ENCODE assay signal across 8 cellular contexts in genomic region chr2:176269319-176270099, GRCh38. TPM values are rescaled to one million over a fixed set of nuclear protein-coding genes. Genes with fewer than 3 reads are reported as not detected.
DNase-seq lines count a peak whose midpoint lies in the region; ATAC-seq and TF ChIP-seq lines count a peak whose summit lies in the region.

Gene MTX2 (plus strand): TSS chr2:176269442. CDS start chr2:176269630, 188 bp downstream.

- H3K27ac Mint-ChIP-seq in immature natural killer cell, result peak within 1 kb of the TSS; percentile 76 to 90 (median 84)

- in situ Hi-C loops in ACHN (cut with HindIII; ENCODE audit: low pct_ligation_motif_present, low pct_unique_long_range_greater_than_20kb, low sequenced_read_pairs), result no loop called here

- H3K27ac ChIP-seq in WERI-Rb-1 (peak within 1 kb of the TSS; percentile 93), breast epithelium (peak within 1 kb of the TSS; percentile 89 to 91)

- H3K36me3 ChIP-seq in WERI-Rb-1 (peaks cover 4% of the 10 kb centered on the region), breast epithelium (no peaks in the 10 kb centered on the region)

- H3K9me3 ChIP-seq in WERI-Rb-1 (ENCODE audit: severe bottlenecking) (no peaks in the 10 kb centered on the region), breast epithelium (no peaks in the 10 kb centered on the region)

- H3K4me1 ChIP-seq in breast epithelium, result peaks cover 0 to 9% of the 10 kb centered on the region in 2 donors

- no peaks in the 10 kb centered on the region for H3K27me3 ChIP-seq in WERI-Rb-1 (ENCODE audit: insufficient read depth, low read depth, severe bottlenecking)
- no peaks in the 10 kb centered on the region for H3K27me3 ChIP-seq in breast epithelium

- DNase-seq in ACHN, result peak; percentile 82
- DNase-seq in NCI-H2196 (lab: John Stamatoyannopoulos, UW; ENCODE audit: unreplicated experiment), result peak; percentile 86
- DNase-seq in WERI-Rb-1, result peak; percentile 81
- DNase-seq in breast epithelium (ENCODE audit: low spot score in 2 of 2), result peak; percentile 22 to 61
- peak; percentile 70 to 75 (median 73) for DNase-seq in immature natural killer cell
- DNase-seq in stimulated activated CD4-positive, alpha-beta T cell treated with anti-CD3 and anti-CD28 coated beads, Interleukin-12 subunit alpha, Interleukin-12 subunit beta, amount 100 ng/mL, for 24 hours (ENCODE audit: low read depth in 2 of 2), result peak; percentile 54 to 71

- no peaks in the 10 kb centered on the region for H3K9me3 Mint-ChIP-seq in immature natural killer cell

- ATAC-seq in GM18867 (IDR thresholded peaks at IDR 0.05; ENCODE audit: unreplicated experiment) (peak; percentile 97), HG03097 (IDR thresholded peaks at IDR 0.05; ENCODE audit: low FRiP score, unreplicated experiment) (peak; percentile 98)

- H3K36me3 Mint-ChIP-seq in immature natural killer cell, result peaks cover 0 to 3% (median 0%) of the 10 kb centered on the region in 3 donors

- no peak for TF ChIP-seq POLR2A in breast epithelium (IDR thresholded peaks at IDR 0.05)

- H3K4me1 Mint-ChIP-seq in immature natural killer cell, result peaks cover 13 to 25% of the 10 kb centered on the region in 2 donors

- intact Hi-C loops in breast epithelium (cut with DNase I; ENCODE audit: low total_unique reads), result no loop called here

- H3K4me3 Mint-ChIP-seq in immature natural killer cell, result peak within 1 kb of the TSS; percentile 92 to 96 (median 95)

- TF ChIP-seq CTCF in WERI-Rb-1 (IDR thresholded peaks at IDR 0.05; ENCODE audit: low read depth, low read length) (no peak; the same call in 1 of the 2 replicates), breast epithelium (IDR thresholded peaks at IDR 0.05) (peak in 1 of 3 donors; percentile 24)

- H3K4me3 ChIP-seq in WERI-Rb-1 (ENCODE audit: low read depth, low read length), result peak within 1 kb of the TSS; percentile 98
- peak within 1 kb of the TSS; percentile 84 to 92 (median 85) for H3K4me3 ChIP-seq in breast epithelium

- H3K27me3 Mint-ChIP-seq in immature natural killer cell (ENCODE audit: low read depth in 3 of 3), result peaks cover 0 to 4% (median 0%) of the 10 kb centered on the region in 3 donors

RNA-seq across cellular contexts. Expression of gene MTX2, which starts in this region (rescaled TPM):
- 10 to 100 TPM; 19.7 to 27.2 (median 23.6) TPM for total RNA-seq in breast epithelium
- polyA plus RNA-seq in immature natural killer cell, result 10 to 100 TPM in 2 of 3 donors, 1 to 10 TPM in 1; 8.2 to 15.5 (median 13.8) TPM

Comparison
In these comparisons a context has a peak if more than half of its experiments do, and no peak if none do; other contexts are left out.
1. Peak in every context shown above with its lines: DNase-seq, ATAC-seq, H3K4me3 ChIP-seq and H3K27ac ChIP-seq.